31 cellular contexts compared by ENCODE assay signal in genomic region chr1:86449103-86449502, GRCh38. TPM values are rescaled to one million over a fixed set of nuclear protein-coding genes. Genes with fewer than 3 reads are reported as not detected.
"Had no signal": no experiment of that assay in that cellular context is flagged by ENCODE, and none has a peak within 500 bp of the region (broad histone marks: within the 10 kb centered on the region; RNA-seq: fewer than 3 reads in every experiment).

No MANE protein-coding gene starts in this region.

- H3K36me3 ChIP-seq: stomach, thoracic aorta, thyroid gland, tibial artery, tibial nerve, transverse colon, upper lobe of left lung, upper lobe of right lung, uterus, vagina had no signal

- H3K27me3 Mint-ChIP-seq: stimulated activated memory B cell treated with anti-CD40 and anti-IgM and Interleukin-4, amounts not matched to agents 10 μg/mL and 1 μg/mL and 100 μg/mL, for 72 hours; stimulated activated naive B cell treated with anti-CD40 and anti-IgM and Interleukin-4, amounts not matched to agents 10 μg/mL and 1 μg/mL and 100 μg/mL, for 72 hours; stimulated activated naive CD8-positive, alpha-beta T cell treated with anti-CD3 and anti-CD28 coated beads, Interleukin-15, amount 100 ng/mL, for 72 hours; stimulated activated naive CD8-positive, alpha-beta T cell treated with anti-CD3 and anti-CD28 coated beads, Interleukin-15, Interleukin-2, amounts not matched to agents 100 ng/mL and 50 ng/mL, for 24 hours; type B pancreatic cell had no signal

- FAIRE-seq: urothelium cell line had no signal

- ATAC-seq: stimulated activated effector memory CD8-positive, alpha-beta T cell treated with anti-CD3 and anti-CD28 coated beads, Interleukin-12 subunit alpha, Interleukin-12 subunit beta, amount 100 ng/mL, for 72 hours; stimulated activated memory B cell treated with anti-CD40 and anti-IgM and Interleukin-4, amounts not matched to agents 10 μg/mL and 1 μg/mL and 100 μg/mL, for 72 hours; stimulated activated naive B cell treated with anti-CD40 and anti-IgM and Interleukin-4, amounts not matched to agents 10 μg/mL and 1 μg/mL and 100 μg/mL, for 72 hours; stimulated activated naive CD8-positive, alpha-beta T cell treated with anti-CD3 and anti-CD28 coated beads, Interleukin-15, amount 100 ng/mL, for 72 hours; stimulated activated naive CD8-positive, alpha-beta T cell treated with anti-CD3 and anti-CD28 coated beads, Interleukin-15, Interleukin-2, amounts not matched to agents 100 U/mL and 50 U/mL, for 24 hours; upper lobe of right lung had no signal

- H3K27ac ChIP-seq: stomach, suprapubic skin, testis, thoracic aorta, thyroid gland, tibial artery, tibial nerve, transverse colon, upper lobe of left lung, upper lobe of right lung, uterus, vagina had no signal

- H3K4me3 ChIP-seq: stomach, suprapubic skin, testis, thoracic aorta, thyroid gland, tibial artery, tibial nerve, transverse colon, upper lobe of left lung, upper lobe of right lung, uterus, vagina had no signal

- H3K27ac Mint-ChIP-seq: stimulated activated effector memory CD8-positive, alpha-beta T cell treated with anti-CD3 and anti-CD28 coated beads, Interleukin-12 subunit alpha, Interleukin-12 subunit beta, amount 100 ng/mL, for 72 hours; stimulated activated memory B cell treated with anti-CD40 and anti-IgM and Interleukin-4, amounts not matched to agents 10 μg/mL and 1 μg/mL and 100 μg/mL, for 72 hours; stimulated activated naive B cell treated with anti-CD40 and anti-IgM and Interleukin-4, amounts not matched to agents 10 μg/mL and 1 μg/mL and 100 μg/mL, for 72 hours; stimulated activated naive CD8-positive, alpha-beta T cell treated with anti-CD3 and anti-CD28 coated beads, Interleukin-15, Interleukin-2, amounts not matched to agents 100 ng/mL and 50 ng/mL, for 24 hours; type B pancreatic cell had no signal

- H3K27me3 ChIP-seq: suprapubic skin, testis, thyroid gland, tibial artery, tibial nerve, transverse colon, upper lobe of left lung, upper lobe of right lung, uterus, vagina had no signal

- H3K9me3 ChIP-seq: stomach, suprapubic skin, testis, thoracic aorta, thyroid gland, tibial artery, tibial nerve, transverse colon, upper lobe of left lung, upper lobe of right lung, uterus, vagina had no signal

- H3K4me3 Mint-ChIP-seq: stimulated activated effector memory CD8-positive, alpha-beta T cell treated with anti-CD3 and anti-CD28 coated beads, Interleukin-12 subunit alpha, Interleukin-12 subunit beta, amount 100 ng/mL, for 72 hours; stimulated activated memory B cell treated with anti-CD40 and anti-IgM and Interleukin-4, amounts not matched to agents 10 μg/mL and 1 μg/mL and 100 μg/mL, for 72 hours; stimulated activated naive B cell treated with anti-CD40 and anti-IgM and Interleukin-4, amounts not matched to agents 10 μg/mL and 1 μg/mL and 100 μg/mL, for 72 hours; stimulated activated naive CD8-positive, alpha-beta T cell treated with anti-CD3 and anti-CD28 coated beads, Interleukin-15, amount 100 ng/mL, for 72 hours; stimulated activated naive CD8-positive, alpha-beta T cell treated with anti-CD3 and anti-CD28 coated beads, Interleukin-15, Interleukin-2, amounts not matched to agents 100 ng/mL and 50 ng/mL, for 24 hours; type B pancreatic cell had no signal

- H3K36me3 Mint-ChIP-seq: stimulated activated effector memory CD8-positive, alpha-beta T cell treated with anti-CD3 and anti-CD28 coated beads, Interleukin-12 subunit alpha, Interleukin-12 subunit beta, amount 100 ng/mL, for 72 hours; stimulated activated memory B cell treated with anti-CD40 and anti-IgM and Interleukin-4, amounts not matched to agents 10 μg/mL and 1 μg/mL and 100 μg/mL, for 72 hours; stimulated activated naive B cell treated with anti-CD40 and anti-IgM and Interleukin-4, amounts not matched to agents 10 μg/mL and 1 μg/mL and 100 μg/mL, for 72 hours; type B pancreatic cell had no signal

- H3K4me1 ChIP-seq: stomach, suprapubic skin, testis, thyroid gland, tibial artery, upper lobe of left lung, upper lobe of right lung, uterus, vagina had no signal

- H3K9me3 Mint-ChIP-seq: stimulated activated effector memory CD8-positive, alpha-beta T cell treated with anti-CD3 and anti-CD28 coated beads, Interleukin-12 subunit alpha, Interleukin-12 subunit beta, amount 100 ng/mL, for 72 hours; stimulated activated memory B cell treated with anti-CD40 and anti-IgM and Interleukin-4, amounts not matched to agents 10 μg/mL and 1 μg/mL and 100 μg/mL, for 72 hours; stimulated activated naive B cell treated with anti-CD40 and anti-IgM and Interleukin-4, amounts not matched to agents 10 μg/mL and 1 μg/mL and 100 μg/mL, for 72 hours; stimulated activated naive CD8-positive, alpha-beta T cell treated with anti-CD3 and anti-CD28 coated beads, Interleukin-15, amount 100 ng/mL, for 72 hours; stimulated activated naive CD8-positive, alpha-beta T cell treated with anti-CD3 and anti-CD28 coated beads, Interleukin-15, Interleukin-2, amounts not matched to agents 100 ng/mL and 50 ng/mL, for 24 hours; type B pancreatic cell had no signal

- H3K4me1 Mint-ChIP-seq: stimulated activated effector memory CD8-positive, alpha-beta T cell treated with anti-CD3 and anti-CD28 coated beads, Interleukin-12 subunit alpha, Interleukin-12 subunit beta, amount 100 ng/mL, for 72 hours; stimulated activated naive CD8-positive, alpha-beta T cell treated with anti-CD3 and anti-CD28 coated beads, Interleukin-15, amount 100 ng/mL, for 72 hours had no signal

- DNase-seq: stimulated activated CD4-positive, alpha-beta T cell treated with anti-CD3 and anti-CD28 coated beads, Interleukin-2, amount 100 ng/mL, for 48 hours; stimulated activated CD4-positive, alpha-beta T cell treated with anti-CD3 and anti-CD28 coated beads, Interleukin-4, amount 100 ng/mL, for 1 hour; stimulated activated CD4-positive, alpha-beta T cell treated with anti-CD3 and anti-CD28 coated beads, Interleukin-4, amount 100 ng/mL, for 24 hours; stimulated activated CD4-positive, alpha-beta T cell treated with anti-CD3 and anti-CD28 coated beads, Interleukin-4, amount 100 ng/mL, for 4 hours; stimulated activated CD8-positive, alpha-beta memory T cell treated with anti-CD3 and anti-CD28 coated beads, Interleukin-4, amount 100 ng/mL, for 48 hours; stimulated activated naive B cell treated with anti-CD40 and anti-IgM and Interleukin-4, amounts not matched to agents 10 μg/mL and 1 μg/mL and 100 μg/mL, for 72 hours; stimulated activated naive CD4-positive, alpha-beta T cell; stimulated activated naive CD4-positive, alpha-beta T cell treated with Interleukin-2 at 50 U/mL for 16 hours; stimulated activated naive CD8-positive, alpha-beta T cell treated with anti-CD3 and anti-CD28 coated beads, Interleukin-15, amount 100 ng/mL, for 72 hours; stimulated activated naive CD8-positive, alpha-beta T cell treated with anti-CD3 and anti-CD28 coated beads, Interleukin-15, Interleukin-2, amounts not matched to agents 100 U/mL and 50 U/mL, for 24 hours; stomach; substantia nigra; testis; thyroid gland; tibial artery; transverse colon; trophoblast cell; upper lobe of left lung; upper lobe of right lung; uterus had no signal

RNA-seq across cellular contexts. Expression of gene CLCA1, which starts 19.6 kb away (rescaled TPM):
- total RNA-seq: suprapubic skin, temporal lobe, thoracic aorta, thyroid gland, tibial nerve, upper lobe of right lung, urinary bladder, vagina had no signal
- polyA plus RNA-seq: urinary bladder had no signal

RNA-seq across cellular contexts. Expression of gene CLCA2, which starts 25.1 kb away (rescaled TPM):
- total RNA-seq: thyroid gland, tibial nerve, upper lobe of right lung, uterus had no signal
